8 cellular contexts compared by ENCODE assay signal in the genomic region with DNA sequence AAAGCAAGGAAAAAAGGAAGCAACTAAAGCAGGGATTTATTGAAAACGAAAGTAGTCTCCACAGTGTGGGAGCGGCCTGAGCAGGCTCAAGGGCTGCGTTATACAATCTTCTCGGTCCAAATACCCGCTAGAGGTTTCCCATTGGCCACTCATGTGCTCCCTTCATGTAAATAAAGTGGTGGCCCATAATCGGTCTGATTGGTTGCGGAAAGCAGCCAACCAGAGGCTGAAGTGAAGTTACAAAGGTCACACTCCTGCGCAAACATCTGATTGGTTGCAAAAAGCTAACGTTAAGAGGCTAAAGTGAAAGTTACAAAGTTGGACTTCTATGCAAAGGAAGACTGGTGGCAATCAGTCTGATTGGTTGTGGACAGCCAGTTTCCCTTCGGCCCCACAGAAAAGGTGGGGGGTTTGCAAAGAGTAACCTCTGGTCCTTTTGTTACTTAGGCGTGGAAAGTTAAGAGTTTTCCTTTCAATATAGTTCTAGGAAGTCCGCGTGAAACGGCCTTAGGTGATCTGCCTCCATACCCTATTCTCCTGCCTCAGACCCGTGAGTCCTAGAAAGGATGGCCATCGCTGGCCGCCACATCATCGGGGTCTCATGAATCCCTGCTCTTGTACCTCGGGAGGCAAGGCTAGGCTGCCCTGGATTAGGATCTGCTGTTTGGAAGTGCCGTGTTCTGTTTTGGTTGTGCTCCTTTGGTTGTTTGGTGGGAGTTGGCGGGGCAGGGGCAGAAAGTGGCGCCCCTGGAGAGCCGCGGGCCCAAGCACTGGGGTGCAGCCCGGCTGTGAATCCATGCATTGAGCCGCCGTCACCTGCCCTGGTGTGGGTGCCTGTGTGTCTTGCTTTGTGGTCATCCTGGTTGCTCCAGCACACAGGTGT.
DNase-seq lines count a peak whose midpoint lies in the region; ATAC-seq and TF ChIP-seq lines count a peak whose summit lies in the region.

No MANE protein-coding gene starts in this region.

- H3K27ac Mint-ChIP-seq in T-helper 1 cell treated with Interleukin-12 subunit alpha and Interleukin-12 subunit beta and Interleukin-4 antibody, amounts not matched to agents 30 μg/mL and 1 μg/mL, for 36 hours: peak overlapping the region; percentile 87
- peak overlapping the region; percentile 96 for H3K27ac Mint-ChIP-seq in stimulated activated memory B cell treated with anti-CD40 and anti-IgM and Interleukin-4, amounts not matched to agents 10 μg/mL and 1 μg/mL and 100 μg/mL, for 72 hours

- no peaks in the 10 kb centered on the region for H3K36me3 Mint-ChIP-seq in T-helper 1 cell treated with Interleukin-12 subunit alpha and Interleukin-12 subunit beta and Interleukin-4 antibody, amounts not matched to agents 30 μg/mL and 1 μg/mL, for 36 hours (ENCODE audit: low read depth)
- H3K36me3 Mint-ChIP-seq in stimulated activated memory B cell treated with anti-CD40 and anti-IgM and Interleukin-4, amounts not matched to agents 10 μg/mL and 1 μg/mL and 100 μg/mL, for 72 hours: no peaks in the 10 kb centered on the region

- H3K27me3 ChIP-seq in breast epithelium: peaks cover 0 to 13% of the 10 kb centered on the region in 2 donors
- peaks cover 15% of the 10 kb centered on the region for H3K27me3 ChIP-seq in lower lobe of right lung (ENCODE audit: low read depth)

- H3K4me1 ChIP-seq in breast epithelium: no peaks in the 10 kb centered on the region
- H3K4me1 ChIP-seq in lower lobe of right lung: peaks cover 13% of the 10 kb centered on the region

- H3K9me3 Mint-ChIP-seq in T-helper 1 cell treated with Interleukin-12 subunit alpha and Interleukin-12 subunit beta and Interleukin-4 antibody, amounts not matched to agents 30 μg/mL and 1 μg/mL, for 36 hours: peaks cover 1% of the 10 kb centered on the region
- H3K9me3 Mint-ChIP-seq in stimulated activated memory B cell treated with anti-CD40 and anti-IgM and Interleukin-4, amounts not matched to agents 10 μg/mL and 1 μg/mL and 100 μg/mL, for 72 hours: peaks cover under 1% of the 10 kb centered on the region

- intact Hi-C loops in breast epithelium (cut with DNase I; ENCODE audit: low total_unique reads) (no loop called here), lower lobe of right lung (cut with DNase I) (no loop called here)

- H3K4me3 ChIP-seq in breast epithelium: peak overlapping the region; percentile 66 to 74 (median 68)
- H3K4me3 ChIP-seq in lower lobe of right lung: peak overlapping the region; percentile 77

- peak overlapping the region; percentile 95 for H3K4me3 Mint-ChIP-seq in T-helper 1 cell treated with Interleukin-12 subunit alpha and Interleukin-12 subunit beta and Interleukin-4 antibody, amounts not matched to agents 30 μg/mL and 1 μg/mL, for 36 hours
- H3K4me3 Mint-ChIP-seq in stimulated activated memory B cell treated with anti-CD40 and anti-IgM and Interleukin-4, amounts not matched to agents 10 μg/mL and 1 μg/mL and 100 μg/mL, for 72 hours: peak overlapping the region; percentile 95

- DNase-seq in NCI-H1417 (lab: John Stamatoyannopoulos, UW) (peak in 2 of 3 experiments; percentile 38 to 63), NCI-H1417 treated with DMSO at 0.1 percent for 48 hours (lab: John Stamatoyannopoulos, UW) (no peak), breast epithelium (ENCODE audit: low spot score in 2 of 2) (peak in 1 of 2 donors; percentile 44), lower lobe of right lung (peak; percentile 80), NCI-H2107 treated with DMSO at 0.1 percent for 48 hours (lab: John Stamatoyannopoulos, UW; ENCODE audit: unreplicated experiment) (no peak)

- no peaks in the 10 kb centered on the region for H3K9me3 ChIP-seq in breast epithelium
- no peaks in the 10 kb centered on the region for H3K9me3 ChIP-seq in lower lobe of right lung

- ATAC-seq in HG03439 (IDR thresholded peaks at IDR 0.05; ENCODE audit: unreplicated experiment) (peak; percentile 74), lower lobe of right lung (peak; percentile 95)
- ATAC-seq in stimulated activated memory B cell treated with anti-CD40 and anti-IgM and Interleukin-4, amounts not matched to agents 10 μg/mL and 1 μg/mL and 100 μg/mL, for 72 hours: peak; percentile 94

- peaks cover 19% of the 10 kb centered on the region for H3K27me3 Mint-ChIP-seq in T-helper 1 cell treated with Interleukin-12 subunit alpha and Interleukin-12 subunit beta and Interleukin-4 antibody, amounts not matched to agents 30 μg/mL and 1 μg/mL, for 36 hours (ENCODE audit: low read depth)
- no peaks in the 10 kb centered on the region for H3K27me3 Mint-ChIP-seq in stimulated activated memory B cell treated with anti-CD40 and anti-IgM and Interleukin-4, amounts not matched to agents 10 μg/mL and 1 μg/mL and 100 μg/mL, for 72 hours

- TF ChIP-seq CTCF in breast epithelium (IDR thresholded peaks at IDR 0.05): no peak
- no peak for TF ChIP-seq CTCF in lower lobe of right lung (IDR thresholded peaks at IDR 0.05)

- H3K4me1 Mint-ChIP-seq in T-helper 1 cell treated with Interleukin-12 subunit alpha and Interleukin-12 subunit beta and Interleukin-4 antibody, amounts not matched to agents 30 μg/mL and 1 μg/mL, for 36 hours (ENCODE audit: low read depth): peaks cover 19% of the 10 kb centered on the region
- H3K4me1 Mint-ChIP-seq in stimulated activated memory B cell treated with anti-CD40 and anti-IgM and Interleukin-4, amounts not matched to agents 10 μg/mL and 1 μg/mL and 100 μg/mL, for 72 hours: peaks cover 29% of the 10 kb centered on the region

- TF ChIP-seq POLR2A in breast epithelium (IDR thresholded peaks at IDR 0.05): no peak

- H3K27ac ChIP-seq in breast epithelium: peak overlapping the region in 1 of 2 donors; percentile 86
- H3K27ac ChIP-seq in lower lobe of right lung: peak overlapping the region; percentile 83

- H3K36me3 ChIP-seq in breast epithelium (no peaks in the 10 kb centered on the region), lower lobe of right lung (no peaks in the 10 kb centered on the region)

Comparison
In these comparisons a context has a peak if more than half of its experiments do, and no peak if none do; other contexts are left out.
1. DNase-seq: peak in NCI-H1417 (2 of 3) and lower lobe of right lung (single experiment); none in NCI-H1417 treated with DMSO at 0.1 percent for 48 hours (single experiment) and NCI-H2107 treated with DMSO at 0.1 percent for 48 hours (single experiment).
2. Peak in every context shown above with its lines, with median percentiles within 50 percentile points of each other: ATAC-seq.